In genomic region chr14:63045612-63046320, GRCh38 we compare ENCODE assay signal across 7 cellular contexts. TPM values are rescaled to one million over a fixed set of nuclear protein-coding genes. Genes with fewer than 3 reads are reported as not detected.
DNase-seq lines count a peak whose midpoint lies in the region; ATAC-seq and TF ChIP-seq lines count a peak whose summit lies in the region.

No MANE protein-coding gene starts in this region.

- ATAC-seq in GM21825 (IDR thresholded peaks at IDR 0.05; ENCODE audit: unreplicated experiment), result no peak

- no peaks in the 10 kb centered on the region for H3K9me2 ChIP-seq in OCI-LY7 (ENCODE audit: insufficient read depth, low read length)

- no peak overlapping the region for H3K27ac ChIP-seq in endodermal cell (ENCODE audit: low read depth, low read length)
- H3K27ac ChIP-seq in neuronal stem cell (replicated peaks; ENCODE audit: low read length), result peak overlapping the region; percentile 82
- no peak overlapping the region for H3K27ac ChIP-seq in OCI-LY7 (ENCODE audit: low read depth, low read length, poor library complexity, severe bottlenecking)

- H2BK15ac ChIP-seq in neuronal stem cell (ENCODE audit: low read length), result no peak overlapping the region

- H3K27ac Mint-ChIP-seq in endodermal cell, result no peak overlapping the region

- no peak overlapping the region for H3K14ac ChIP-seq in neuronal stem cell (ENCODE audit: low read length)

- no peaks in the 10 kb centered on the region for H3K9me3 ChIP-seq in endodermal cell (ENCODE audit: control insufficient read depth, low read length)
- no peaks in the 10 kb centered on the region for H3K9me3 ChIP-seq in neuronal stem cell (replicated peaks in 1 of 2; ENCODE audit: control insufficient read depth in 2 of 2, insufficient read depth in 1 of 2, low read depth in 1 of 2, low read length in 2 of 2)
- H3K9me3 ChIP-seq in OCI-LY7 (ENCODE audit: low read length), result no peaks in the 10 kb centered on the region

- peak overlapping the region; percentile 61 for H3K4me3 Mint-ChIP-seq in endodermal cell

- DNase-seq in HEK293T (ENCODE audit: extremely low spot score) (peak; percentile 66), NCI-H345 (lab: John Stamatoyannopoulos, UW) (peak; percentile 70), endodermal cell (peak; percentile 96), neuronal stem cell (ENCODE audit: low spot score) (peak; percentile 79), OCI-LY7 (ENCODE audit: low spot score) (no peak), GM13977 (ENCODE audit: low spot score) (no peak)

- POLR2A ChIA-PET in HEK293T (lab: Yijun Ruan, JAX) (no interaction called here), OCI-LY7 (lab: Charles Lee) (no interaction called here)

- H2BK120ac ChIP-seq in neuronal stem cell (ENCODE audit: low read depth, low read length), result peak overlapping the region; percentile 69

- H3K36me3 Mint-ChIP-seq in endodermal cell (ENCODE audit: low read depth), result no peaks in the 10 kb centered on the region

- H3K9ac ChIP-seq in endodermal cell (ENCODE audit: extremely low read depth, low read length, poor library complexity, severe bottlenecking) (no peak overlapping the region), neuronal stem cell (ENCODE audit: low read depth, low read length, poor library complexity) (peak overlapping the region; percentile 79)

- peak overlapping the region; percentile 90 for H3K18ac ChIP-seq in neuronal stem cell (ENCODE audit: low read length)

- H2AFZ ChIP-seq in neuronal stem cell (ENCODE audit: low read length) (peak overlapping the region; percentile 100), OCI-LY7 (ENCODE audit: low read length) (no peak overlapping the region)

- no peaks in the 10 kb centered on the region for H3K36me3 ChIP-seq in endodermal cell (ENCODE audit: control insufficient read depth, insufficient read depth, low read length)
- no peaks in the 10 kb centered on the region for H3K36me3 ChIP-seq in neuronal stem cell (replicated peaks in 1 of 2; ENCODE audit: control insufficient read depth in 2 of 2, insufficient read depth in 2 of 2, low read length in 2 of 2)
- no peaks in the 10 kb centered on the region for H3K36me3 ChIP-seq in OCI-LY7 (ENCODE audit: insufficient read depth, low read length)

- intact Hi-C loops in OCI-LY7 (cut with micrococcal nuclease; ENCODE audit: unreplicated experiment), result no loop called here

- no peak overlapping the region for H3K4ac ChIP-seq in neuronal stem cell (ENCODE audit: low read length)

- H3K79me2 ChIP-seq in OCI-LY7 (ENCODE audit: insufficient read depth, low read depth, low read length), result no peaks in the 10 kb centered on the region

- no peaks in the 10 kb centered on the region for H4K20me1 ChIP-seq in OCI-LY7 (ENCODE audit: insufficient read depth, low read length)

- no peak overlapping the region for H4K8ac ChIP-seq in neuronal stem cell (ENCODE audit: low read depth, low read length)

- peaks cover 33% of the 10 kb centered on the region for H3K27me3 Mint-ChIP-seq in endodermal cell (ENCODE audit: insufficient read depth)

- peaks cover 19% of the 10 kb centered on the region for H3K4me1 Mint-ChIP-seq in endodermal cell

- H3K4me2 ChIP-seq in neuronal stem cell (ENCODE audit: insufficient read depth, low read length, poor library complexity, severe bottlenecking) (peak overlapping the region; percentile 96), OCI-LY7 (ENCODE audit: low read length) (no peak overlapping the region)

- BruUV-seq in OCI-LY7 (replicated peaks; lab: Mats Ljungman, UMichigan), result no TSS peak

- in situ Hi-C loops in GM13977 (cut with MboI; ENCODE audit: low pct_unique_long_range_greater_than_20kb, low sequenced_read_pairs, unreplicated experiment), result loop anchor here (25.0 kb wide), 1 partner anchor 858 kb away; no protein-coding TSS in a partner anchor

- H2BK12ac ChIP-seq in neuronal stem cell (ENCODE audit: low read length), result no peak overlapping the region

- 0% methylated on average over 34 to 70 of the region's 70 CpGs for WGBS in endodermal cell (ENCODE audit: insufficient coverage in 1 of 2, insufficient read length in 1 of 2), 2 experiments
- WGBS in neuronal stem cell (ENCODE audit: extremely low coverage in 2 of 2, insufficient read length in 2 of 2, insufficient replicate concordance in 1 of 2), 2 donors, result no CpG with 5 or more reads among the region's 70 CpGs

- H3K27me3 ChIP-seq in endodermal cell (ENCODE audit: control insufficient read depth, insufficient read depth, low read length, poor library complexity, severe bottlenecking) (peaks cover 38% of the 10 kb centered on the region), neuronal stem cell (ENCODE audit: control insufficient read depth in 3 of 3, insufficient read depth in 3 of 3, low read depth in 1 of 3, low read length in 3 of 3) (peaks cover 0 to 88% (median 9%) of the 10 kb centered on the region in 3 experiments)

- H3K9me3 Mint-ChIP-seq in endodermal cell, result no peaks in the 10 kb centered on the region

- H2AK5ac ChIP-seq in neuronal stem cell (ENCODE audit: low read depth, low read length), result no peak overlapping the region

- CTCF ChIA-PET in HEK293T (lab: Yijun Ruan, JAX), result no interaction called here
- CTCF ChIA-PET in OCI-LY7 (lab: Charles Lee; ENCODE audit: unreplicated experiment), result no interaction called here

- H2BK5ac ChIP-seq in neuronal stem cell (ENCODE audit: low read length), result peak overlapping the region; percentile 72

- no peak overlapping the region for H4K91ac ChIP-seq in neuronal stem cell (ENCODE audit: low read depth, low read length, poor library complexity)

- H3K79me1 ChIP-seq in neuronal stem cell (ENCODE audit: low read depth, low read length), result no peaks in the 10 kb centered on the region

- H3K4me3 ChIP-seq in endodermal cell (ENCODE audit: low read length) (peak overlapping the region; percentile 81), neuronal stem cell (ENCODE audit: low read length in 2 of 2) (peak overlapping the region; percentile 46 to 85), OCI-LY7 (ENCODE audit: low read depth, low read length, poor library complexity, severe bottlenecking) (no peak overlapping the region)

- TF ChIP-seq CTCF in endodermal cell (conservative IDR thresholded peaks at IDR 0.05) (peak; percentile 55), OCI-LY7 (conservative IDR thresholded peaks at IDR 0.05; ENCODE audit: low read length) (no peak), GM13977 (IDR thresholded peaks at IDR 0.05; ENCODE audit: extremely low read depth, insufficient read depth, missing control alignments) (no peak)

- no peaks in the 10 kb centered on the region for H3K4me1 ChIP-seq in endodermal cell (ENCODE audit: control insufficient read depth, insufficient read depth, low read length)
- H3K4me1 ChIP-seq in neuronal stem cell (ENCODE audit: control insufficient read depth in 2 of 2, insufficient read depth in 1 of 2, low read depth in 1 of 2, low read length in 2 of 2), result peaks cover 2 to 6% of the 10 kb centered on the region in 2 donors
- H3K4me1 ChIP-seq in OCI-LY7 (ENCODE audit: insufficient read depth, low read length, poor library complexity, severe bottlenecking), result no peaks in the 10 kb centered on the region

- peak overlapping the region; percentile 31 for H3K23ac ChIP-seq in neuronal stem cell (ENCODE audit: low read depth, low read length, poor library complexity)

TF ChIP-seq in HEK293T, 16 proteins besides CTCF, POLR2A, EP300 and RAD21:
- no peak for TF ChIP-seq LEF1 (IDR thresholded peaks at IDR 0.05; ENCODE audit: borderline replicate concordance)
- TF ChIP-seq FOXM1 (IDR thresholded peaks at IDR 0.05; ENCODE audit: borderline replicate concordance), result peak; percentile 71
- no peak for TF ChIP-seq ARNT (IDR thresholded peaks at IDR 0.05)
- no peak for TF ChIP-seq BHLHE40 (IDR thresholded peaks at IDR 0.05; ENCODE audit: borderline replicate concordance)

RNA-seq across cellular contexts. Expression of gene KCNH5, which starts 0.5 kb away (rescaled TPM):
- total RNA-seq in endodermal cell (1 to 10 TPM; 2.5 to 3.9 TPM), OCI-LY7 (2022) (not detected in 2 replicates)
- polyA plus RNA-seq in endodermal cell (2013, experiment 1 of 2), result 1.1 TPM
- 1.2 TPM for polyA plus RNA-seq in endodermal cell (2013, experiment 2 of 2)
- 0.50 TPM for polyA plus RNA-seq in neuronal stem cell (2013, experiment 1 of 2)
- polyA plus RNA-seq in neuronal stem cell (2013, experiment 2 of 2), result 0.42 TPM
- total RNA-seq in OCI-LY7 (2014; rRNA removed; shearing (Covaris generic)), result 0.13 TPM in 1 of 2 replicates, not detected in the other

Comparison
In these comparisons a context has a peak if more than half of its experiments do, and no peak if none do; other contexts are left out.
1. DNase-seq: peak in HEK293T (single experiment), NCI-H345 (single experiment), endodermal cell (single experiment) and neuronal stem cell (single experiment); none in OCI-LY7 (single experiment) and GM13977 (single experiment).